ENCODE assay signal across 8 cellular contexts in the genomic region with DNA sequence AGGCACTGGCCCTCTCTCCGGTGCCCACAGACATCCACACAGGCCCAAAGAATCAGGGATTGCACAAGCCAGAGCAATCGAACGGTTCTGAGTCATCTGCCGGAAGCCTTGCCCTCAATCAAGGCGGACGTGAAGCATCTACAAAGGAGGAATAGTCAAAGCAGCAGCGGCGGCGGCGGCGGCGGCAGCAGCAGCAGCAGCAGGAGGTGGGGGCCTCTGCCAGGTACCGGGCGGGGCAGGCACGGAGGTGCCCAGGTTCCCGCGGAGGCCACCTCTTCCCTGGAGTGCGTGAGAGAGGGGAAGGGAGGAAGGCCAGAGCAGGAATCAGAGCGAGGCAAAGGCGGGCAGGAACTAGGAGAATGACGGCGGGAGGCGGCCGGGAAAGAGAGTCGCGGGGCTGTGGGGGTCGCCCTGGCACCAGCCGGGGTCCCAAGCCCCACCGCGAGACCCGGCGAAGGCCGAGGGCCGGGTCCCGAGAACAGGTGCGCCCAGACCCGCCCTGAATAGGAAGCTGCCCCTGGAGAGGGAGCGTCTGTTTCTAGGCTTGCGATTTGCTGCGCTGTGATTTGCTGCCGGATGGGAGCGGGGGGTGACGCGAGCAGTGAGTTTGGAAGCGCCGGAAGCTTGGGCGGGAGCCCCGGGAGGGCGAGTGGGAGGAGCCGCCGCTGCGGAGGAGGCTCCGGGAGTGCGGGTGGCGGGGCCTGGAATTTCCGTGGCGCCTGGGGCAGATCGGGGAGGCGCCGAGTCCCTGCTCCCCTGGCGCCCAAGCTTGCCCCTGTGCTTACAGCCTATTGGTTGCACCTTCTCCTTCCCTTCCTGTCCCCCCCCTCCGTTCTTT. TPM values are rescaled to one million over a fixed set of nuclear protein-coding genes. Genes with fewer than 3 reads are reported as not detected.
DNase-seq lines count a peak whose midpoint lies in the region; ATAC-seq, FAIRE-seq and TF ChIP-seq lines count a peak whose summit lies in the region.

TSS of gene SERPINB8 (plus strand) at position 117 of the 838 bp plus-strand sequence. CDS start 8,228 bp downstream, outside the sequence.

- peak within 1 kb of the TSS; percentile 95 for H4K8ac ChIP-seq in neuronal stem cell (ENCODE audit: low read depth, low read length)

- peak within 1 kb of the TSS; percentile 79 for H2BK15ac ChIP-seq in neuronal stem cell (ENCODE audit: low read length)

- H3F3A ChIP-seq in GM23338 (replicated peaks; ENCODE audit: low read depth) = 0 out of 2 replicates have a peak, but pooled peaks cover 2% of the 10 kb centered on the region

- H3K18ac ChIP-seq in neuronal stem cell (ENCODE audit: low read length) = peak within 1 kb of the TSS; percentile 99

- peak within 1 kb of the TSS; percentile 94 for H2BK5ac ChIP-seq in neuronal stem cell (ENCODE audit: low read length)

- peak within 1 kb of the TSS; percentile 61 for H2AK5ac ChIP-seq in neuronal stem cell (ENCODE audit: low read depth, low read length)

- H3K4me3 ChIP-seq in GM23338 (peak within 1 kb of the TSS; percentile 97), LNCaP clone FGC (ENCODE audit: low read depth, low read length) (peak within 1 kb of the TSS; percentile 74), neuronal stem cell (ENCODE audit: low read length in 2 of 2) (peak within 1 kb of the TSS; percentile 88 to 93), subcutaneous abdominal adipose tissue (ENCODE audit: low read depth in 1 of 5, low read length in 5 of 5) (peak within 1 kb of the TSS; percentile 82 to 91 (median 86))

- H3K79me2 ChIP-seq in GM23338 (replicated peaks; ENCODE audit: insufficient read depth) = no peaks in the 10 kb centered on the region; the same call in 1 of the 2 replicates

- no peak for FAIRE-seq in frontal cortex (lab: Jason Lieb, UNC)

- no peak within 1 kb of the TSS for H4K91ac ChIP-seq in neuronal stem cell (ENCODE audit: low read depth, low read length, poor library complexity)

- no peak within 1 kb of the TSS for H2BK120ac ChIP-seq in neuronal stem cell (ENCODE audit: low read depth, low read length)

- H3K9me3 Mint-ChIP-seq in GM23338 = no peaks in the 10 kb centered on the region; the same call in 2 of the 3 replicates

- H3K27ac Mint-ChIP-seq in GM23338 = peak within 1 kb of the TSS; percentile 96

- no peak for TF ChIP-seq CTCF in GM23338 (conservative IDR thresholded peaks at IDR 0.05; ENCODE audit: low read depth in 2 of 2)
- no peak for TF ChIP-seq CTCF in LNCaP clone FGC (IDR thresholded peaks at IDR 0.05; ENCODE audit: control insufficient read depth, extremely low read depth, insufficient read depth)

- H3K27ac ChIP-seq in GM23338 (ENCODE audit: low read depth) (peak within 1 kb of the TSS; percentile 98), neuronal stem cell (replicated peaks; ENCODE audit: low read length) (peak within 1 kb of the TSS; percentile 83), subcutaneous abdominal adipose tissue (ENCODE audit: low read depth, low read length) (peak within 1 kb of the TSS; percentile 94)

- peaks cover 31% of the 10 kb centered on the region for H3K27me3 Mint-ChIP-seq in GM23338 (ENCODE audit: insufficient read depth, low read depth, poor library complexity)

- H4K20me1 ChIP-seq in GM23338 (replicated peaks; ENCODE audit: insufficient read depth) = no peaks in the 10 kb centered on the region

- no peaks in the 10 kb centered on the region for H3K9me2 ChIP-seq in GM23338 (ENCODE audit: insufficient read depth)

- WGBS in neuronal stem cell (ENCODE audit: extremely low coverage in 2 of 2, insufficient read length in 2 of 2, insufficient replicate concordance in 1 of 2), 2 donors = no CpG with 5 or more reads among the region's 62 CpGs

- no peaks in the 10 kb centered on the region for H3K36me3 ChIP-seq in GM23338 (ENCODE audit: insufficient read depth)
- no peaks in the 10 kb centered on the region for H3K36me3 ChIP-seq in neuronal stem cell (replicated peaks in 1 of 2; ENCODE audit: control insufficient read depth in 2 of 2, insufficient read depth in 2 of 2, low read length in 2 of 2)
- H3K36me3 ChIP-seq in subcutaneous abdominal adipose tissue (ENCODE audit: control insufficient read depth in 5 of 5, insufficient read depth in 5 of 5, low read length in 5 of 5) = no peaks in the 10 kb centered on the region

- no peak within 1 kb of the TSS for H2BK12ac ChIP-seq in neuronal stem cell (ENCODE audit: low read length)

- peak within 1 kb of the TSS; percentile 98 for H3K14ac ChIP-seq in neuronal stem cell (ENCODE audit: low read length)

- peaks cover 13% of the 10 kb centered on the region for H3K4me1 ChIP-seq in GM23338 (ENCODE audit: insufficient read depth)
- H3K4me1 ChIP-seq in neuronal stem cell (ENCODE audit: control insufficient read depth in 2 of 2, insufficient read depth in 1 of 2, low read depth in 1 of 2, low read length in 2 of 2) = peaks cover 0 to 6% of the 10 kb centered on the region in 2 donors
- peaks cover 0 to 17% (median 14%) of the 10 kb centered on the region in 5 donors for H3K4me1 ChIP-seq in subcutaneous abdominal adipose tissue (ENCODE audit: control insufficient read depth in 5 of 5, insufficient read depth in 5 of 5, low read length in 5 of 5)

- H3K9me3 ChIP-seq in neuronal stem cell (replicated peaks in 1 of 2; ENCODE audit: control insufficient read depth in 2 of 2, insufficient read depth in 1 of 2, low read depth in 1 of 2, low read length in 2 of 2) (no peaks in the 10 kb centered on the region), subcutaneous abdominal adipose tissue (ENCODE audit: control insufficient read depth in 5 of 5, low read length in 5 of 5) (no peaks in the 10 kb centered on the region)

- H3K4me2 ChIP-seq in GM23338 = peak within 1 kb of the TSS; percentile 89
- peak within 1 kb of the TSS; percentile 85 for H3K4me2 ChIP-seq in neuronal stem cell (ENCODE audit: insufficient read depth, low read length, poor library complexity, severe bottlenecking)

- peaks cover 25% of the 10 kb centered on the region for H3K4me1 Mint-ChIP-seq in GM23338

- peak within 1 kb of the TSS; percentile 94 for H3K4ac ChIP-seq in neuronal stem cell (ENCODE audit: low read length)

- H3K9ac ChIP-seq in neuronal stem cell (ENCODE audit: low read depth, low read length, poor library complexity) = peak within 1 kb of the TSS; percentile 96
- H3K9ac ChIP-seq in subcutaneous abdominal adipose tissue (ENCODE audit: low read length in 5 of 5) = peak within 1 kb of the TSS; percentile 77 to 95 (median 90)

- ATAC-seq in GM23338 = peak; percentile 94

- peak within 1 kb of the TSS; percentile 92 for H3K23ac ChIP-seq in neuronal stem cell (ENCODE audit: low read depth, low read length, poor library complexity)

- DNase-seq in DMS79 treated with DMSO at 0.1 percent for 48 hours (lab: John Stamatoyannopoulos, UW) = peak; percentile 95
- peak; percentile 96 for DNase-seq in GM23338 (ENCODE audit: low spot score)
- peak; percentile 73 for DNase-seq in LNCaP clone FGC (ENCODE audit: low read depth)
- DNase-seq in SHP77 treated with DMSO at 0.1 percent for 48 hours (lab: John Stamatoyannopoulos, UW) = peak; percentile 81
- peak; percentile 83 for DNase-seq in activated naive CD4-positive, alpha-beta T cell treated with Interleukin-2 at 50 U/mL for 16 hours
- peak; percentile 78 to 81 for DNase-seq in frontal cortex (ENCODE audit: low spot score in 2 of 2)
- DNase-seq in neuronal stem cell (ENCODE audit: low spot score) = peak; percentile 78

- peak within 1 kb of the TSS; percentile 98 for H2AFZ ChIP-seq in GM23338
- H2AFZ ChIP-seq in neuronal stem cell (ENCODE audit: low read length) = peak within 1 kb of the TSS; percentile 100

- H3K79me1 ChIP-seq in neuronal stem cell (ENCODE audit: low read depth, low read length) = no peaks in the 10 kb centered on the region

- H3K4me3 Mint-ChIP-seq in GM23338 = peak within 1 kb of the TSS; percentile 85

- peaks cover 68% of the 10 kb centered on the region for H3K27me3 ChIP-seq in GM23338 (ENCODE audit: insufficient read depth)
- no peaks in the 10 kb centered on the region for H3K27me3 ChIP-seq in neuronal stem cell (ENCODE audit: control insufficient read depth in 3 of 3, insufficient read depth in 3 of 3, low read depth in 1 of 3, low read length in 3 of 3)
- peaks cover 0 to 3% (median 0%) of the 10 kb centered on the region in 5 donors for H3K27me3 ChIP-seq in subcutaneous abdominal adipose tissue (ENCODE audit: control insufficient read depth in 5 of 5, insufficient read depth in 4 of 5, low read length in 5 of 5)

- no peaks in the 10 kb centered on the region; the same call in 2 of the 3 replicates for H3K36me3 Mint-ChIP-seq in GM23338 (ENCODE audit: low read depth)

TF ChIP-seq in GM23338, 12 proteins besides CTCF, POLR2A, EP300 and RAD21 (continues in another document):
- TF ChIP-seq ZNF114 (CRISPR knock-in tag; IDR thresholded peaks at IDR 0.05) (no peak), POLR2AphosphoS5 (IDR thresholded peaks at IDR 0.05; ENCODE audit: low read depth) (peak; percentile 76), JUNB (IDR thresholded peaks at IDR 0.05; ENCODE audit: unreplicated experiment) (no peak), STAT1 (IDR thresholded peaks at IDR 0.05; ENCODE audit: unreplicated experiment) (no peak), CREB1 (CRISPR knock-in tag; IDR thresholded peaks at IDR 0.05; ENCODE audit: low read depth) (peak; percentile 79), NANOG (IDR thresholded peaks at IDR 0.05; ENCODE audit: borderline replicate concordance) (no peak), ZNF331 (CRISPR knock-in tag; IDR thresholded peaks at IDR 0.05; ENCODE audit: low read depth) (no peak), EZH2phosphoT487 (IDR thresholded peaks at IDR 0.05; ENCODE audit: unreplicated experiment) (no peak)
- TF ChIP-seq, protein P1, sequence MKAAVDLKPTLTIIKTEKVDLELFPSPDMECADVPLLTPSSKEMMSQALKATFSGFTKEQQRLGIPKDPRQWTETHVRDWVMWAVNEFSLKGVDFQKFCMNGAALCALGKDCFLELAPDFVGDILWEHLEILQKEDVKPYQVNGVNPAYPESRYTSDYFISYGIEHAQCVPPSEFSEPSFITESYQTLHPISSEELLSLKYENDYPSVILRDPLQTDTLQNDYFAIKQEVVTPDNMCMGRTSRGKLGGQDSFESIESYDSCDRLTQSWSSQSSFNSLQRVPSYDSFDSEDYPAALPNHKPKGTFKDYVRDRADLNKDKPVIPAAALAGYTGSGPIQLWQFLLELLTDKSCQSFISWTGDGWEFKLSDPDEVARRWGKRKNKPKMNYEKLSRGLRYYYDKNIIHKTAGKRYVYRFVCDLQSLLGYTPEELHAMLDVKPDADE (IDR thresholded peaks at IDR 0.05) = peak; percentile 53; the same call in 1 of the 2 replicates

RNA-seq across cellular contexts. Expression of gene SERPINB8, which starts in this region (rescaled TPM):
- 0.50 and 2.1 TPM in 2 replicates for total RNA-seq in GM23338 (2014; rRNA removed; shearing (Covaris generic))
- polyA plus RNA-seq in GM23338 (2016; fragmentation: Nextera tagmentation; extraction: Ambion mirVana) = 0.50 and 1.7 TPM in 2 replicates
- 1.6 TPM for total RNA-seq in frontal cortex
- polyA plus RNA-seq in neuronal stem cell (2013, experiment 1 of 2) = 0.35 TPM
- polyA plus RNA-seq in neuronal stem cell (2013, experiment 2 of 2) = 0.44 TPM

Comparison
In these comparisons a context has a peak if more than half of its experiments do, and no peak if none do; other contexts are left out.
1. Peak in every context shown above with its lines: DNase-seq, ATAC-seq, H3K4me3 ChIP-seq and H3K27ac ChIP-seq.